In the genomic region with DNA sequence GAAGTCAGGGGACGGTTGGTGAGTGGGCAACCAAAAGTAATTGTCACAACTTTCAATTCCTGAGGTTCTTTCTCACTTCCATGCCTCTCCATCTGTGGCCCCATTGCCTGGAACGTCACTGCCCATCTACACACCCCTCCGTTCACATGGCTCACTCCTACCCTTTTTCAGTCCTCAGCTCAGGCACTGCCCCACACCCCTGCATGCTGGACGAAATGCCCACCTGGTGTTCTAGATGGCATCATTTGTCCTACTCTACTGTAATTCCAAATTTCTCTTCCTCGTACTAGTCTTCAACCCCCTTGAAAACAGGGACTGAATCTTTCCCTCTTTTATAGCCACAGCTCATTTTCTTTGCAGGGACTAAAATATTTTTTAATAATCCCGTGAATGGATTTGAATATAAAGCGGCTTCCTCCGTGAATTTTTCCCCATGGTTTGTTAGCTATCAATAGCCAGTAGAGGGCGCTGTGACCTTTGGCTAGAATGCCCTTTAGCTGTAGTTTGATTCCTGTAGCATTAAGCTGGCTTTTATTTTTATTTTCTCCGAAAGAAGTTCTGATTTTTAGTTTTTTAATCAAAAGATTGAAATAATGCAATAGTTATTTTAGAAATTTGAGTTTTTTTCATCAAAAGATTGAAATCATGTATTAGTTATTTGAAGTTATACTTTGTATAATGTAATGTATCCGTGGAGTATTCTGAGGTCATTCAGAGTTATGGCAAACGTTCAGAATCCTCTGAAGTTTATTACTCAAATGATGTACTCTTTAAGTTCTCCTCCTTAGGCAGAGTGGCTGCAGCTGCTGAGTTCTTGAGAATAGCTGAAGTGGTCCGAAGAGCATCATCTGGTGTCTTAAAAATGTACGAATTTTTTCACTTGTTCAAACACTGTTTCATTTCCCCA, we compare ENCODE assay signal across 9 cellular contexts.
DNase-seq lines count a peak whose midpoint lies in the region; ATAC-seq and TF ChIP-seq lines count a peak whose summit lies in the region.
"Had no signal": no experiment of that assay in that cellular context is flagged by ENCODE, and none has a peak within 500 bp of the region (broad histone marks: within the 10 kb centered on the region; RNA-seq: fewer than 3 reads in every experiment).

No MANE protein-coding gene starts in this region.

- no peak overlapping the region for H4K5ac ChIP-seq in mesendoderm (ENCODE audit: low read length)

- DNase-seq in COLO668 (lab: John Stamatoyannopoulos, UW; ENCODE audit: unreplicated experiment): peak; percentile 49
- peak; percentile 75 for DNase-seq in RPMI8226
- peak; percentile 77 for DNase-seq in colonic mucosa
- peak; percentile 50 for DNase-seq in mesendoderm
- DNase-seq in thoracic aorta (ENCODE audit: low spot score): no peak
- DNase-seq: activated B cell treated with CpG ODN at 0.5 μM for 24 hours had no signal

- peak; percentile 66 for ATAC-seq in GM19035 (IDR thresholded peaks at IDR 0.05; ENCODE audit: unreplicated experiment)
- ATAC-seq in thoracic aorta (ENCODE audit: insufficient number of reproducible peaks, low FRiP score, low read depth): no peak
- no peak for ATAC-seq in HG02763 (IDR thresholded peaks at IDR 0.05; ENCODE audit: unreplicated experiment)

- H2BK15ac ChIP-seq in mesendoderm (replicated peaks; ENCODE audit: low read depth): no peak overlapping the region

- no peaks in the 10 kb centered on the region for H3K27me3 ChIP-seq in colonic mucosa
- no peaks in the 10 kb centered on the region for H3K27me3 ChIP-seq in mesendoderm (ENCODE audit: insufficient read depth, low read length, poor library complexity)
- H3K27me3 ChIP-seq in thoracic aorta (replicated peaks; ENCODE audit: insufficient read depth): no peaks in the 10 kb centered on the region

- H3K4ac ChIP-seq in mesendoderm (ENCODE audit: low read depth, low read length): peak overlapping the region; percentile 31

- H2BK120ac ChIP-seq in mesendoderm (ENCODE audit: low read depth, low read length): no peak overlapping the region

- peak; percentile 88 for TF ChIP-seq CTCF in LNCAP (IDR thresholded peaks at IDR 0.05)
- TF ChIP-seq CTCF in colonic mucosa (IDR thresholded peaks at IDR 0.05): peak; percentile 87
- peak; percentile 80 for TF ChIP-seq CTCF in thoracic aorta (IDR thresholded peaks at IDR 0.05)

- H3K4me3 ChIP-seq in colonic mucosa (no peak overlapping the region), mesendoderm (ENCODE audit: low read length) (no peak overlapping the region), thoracic aorta (peak overlapping the region; percentile 15)

- no peak overlapping the region for H3K23ac ChIP-seq in mesendoderm (ENCODE audit: low read length)

- H3K18ac ChIP-seq in mesendoderm (ENCODE audit: low read length): no peak overlapping the region

- no peak overlapping the region for H3K56ac ChIP-seq in mesendoderm (ENCODE audit: low read length)

- H3K4me1 ChIP-seq in colonic mucosa (no peaks in the 10 kb centered on the region), mesendoderm (ENCODE audit: control insufficient read depth, low read depth, low read length) (peaks cover 10% of the 10 kb centered on the region), thoracic aorta (ENCODE audit: control insufficient read depth in 1 of 2, low read depth in 2 of 2) (no peaks in the 10 kb centered on the region)

- no peak overlapping the region for H3K4me2 ChIP-seq in mesendoderm (ENCODE audit: low read length)

- no peaks in the 10 kb centered on the region for H3K79me1 ChIP-seq in mesendoderm (ENCODE audit: low read length)

- intact Hi-C loops in colonic mucosa (cut with DNase I): loop anchor here (2.0 to 10.0 kb wide), 4 partner anchors 154 to 402 kb away; no protein-coding TSS in a partner anchor

- no peaks in the 10 kb centered on the region for H3K36me3 ChIP-seq in colonic mucosa
- H3K36me3 ChIP-seq in mesendoderm (ENCODE audit: control insufficient read depth, insufficient read depth, low read length): no peaks in the 10 kb centered on the region
- no peaks in the 10 kb centered on the region for H3K36me3 ChIP-seq in thoracic aorta

- H3K9me3 ChIP-seq in colonic mucosa (no peaks in the 10 kb centered on the region), thoracic aorta (no peaks in the 10 kb centered on the region)

- H2BK5ac ChIP-seq in mesendoderm (ENCODE audit: low read length): no peak overlapping the region

- no peak overlapping the region for H2AK5ac ChIP-seq in mesendoderm (ENCODE audit: low read length)

- H3K9ac ChIP-seq in colonic mucosa (ENCODE audit: low read depth in 2 of 2, low read length in 2 of 2) (no peak overlapping the region), mesendoderm (ENCODE audit: low read length) (no peak overlapping the region)

- no peaks in the 10 kb centered on the region for H3K79me2 ChIP-seq in mesendoderm (ENCODE audit: control insufficient read depth, insufficient read depth, low read length)

- no CpG with 5 or more reads among the region's 14 CpGs for WGBS in mesendoderm (ENCODE audit: extremely low coverage, insufficient coverage, low lambda C conversion rate)

- H3K27ac ChIP-seq in colonic mucosa (no peak overlapping the region), mesendoderm (ENCODE audit: low read depth, low read length) (no peak overlapping the region), thoracic aorta (no peak overlapping the region)

- no peak overlapping the region for H4K8ac ChIP-seq in mesendoderm (ENCODE audit: low read depth, low read length)
